25 cellular contexts compared by ENCODE assay signal in genomic region chr7:128205068-128205467, GRCh38. TPM values are rescaled to one million over a fixed set of nuclear protein-coding genes. Genes with fewer than 3 reads are reported as not detected.
"Had no signal": no experiment of that assay in that cellular context is flagged by ENCODE, and none has a peak within 500 bp of the region (broad histone marks: within the 10 kb centered on the region; RNA-seq: fewer than 3 reads in every experiment).

No MANE protein-coding gene starts in this region.

- H3K4me3 ChIP-seq: SJSA1, SK-N-MC had no signal

- ATAC-seq: HepG2 had no signal

- DNase-seq: IMR-90, Kasumi-1, MM.1S, NCI-H1092 treated with DMSO at 0.1 percent for 48 hours, NCI-H1436, NCI-H187, NCI-H2029, NCI-H2081 treated with DMSO at 0.1 percent for 48 hours, NCI-H2171, NCI-H226, NCI-H446, NCI-H510A, NCI-H524 treated with DMSO at 0.1 percent for 48 hours, NCI-H69, NCI-H774, Right ventricle myocardium superior, RPMI8226, SIG-M5 had no signal

- H3K9ac ChIP-seq: KMS-11 had no signal

- H3K9me3 ChIP-seq: SJSA1 had no signal

- H3K36me3 ChIP-seq: SJSA1 had no signal

- H3K27ac ChIP-seq: KMS-11, SJSA1, SK-N-MC had no signal

- H3K4me2 ChIP-seq: KMS-11 had no signal

- FAIRE-seq: HepG2, RCC 7860 had no signal

- H3K4me1 ChIP-seq: SJSA1 had no signal

RNA-seq across cellular contexts. Expression of gene LEP, which starts 36.0 kb away (rescaled TPM):
- total RNA-seq: HepG2, HT1080, IMR-90, M059J, SJSA1 had no signal
- polyA plus RNA-seq: IMR-90 had no signal
